In the genomic region with DNA sequence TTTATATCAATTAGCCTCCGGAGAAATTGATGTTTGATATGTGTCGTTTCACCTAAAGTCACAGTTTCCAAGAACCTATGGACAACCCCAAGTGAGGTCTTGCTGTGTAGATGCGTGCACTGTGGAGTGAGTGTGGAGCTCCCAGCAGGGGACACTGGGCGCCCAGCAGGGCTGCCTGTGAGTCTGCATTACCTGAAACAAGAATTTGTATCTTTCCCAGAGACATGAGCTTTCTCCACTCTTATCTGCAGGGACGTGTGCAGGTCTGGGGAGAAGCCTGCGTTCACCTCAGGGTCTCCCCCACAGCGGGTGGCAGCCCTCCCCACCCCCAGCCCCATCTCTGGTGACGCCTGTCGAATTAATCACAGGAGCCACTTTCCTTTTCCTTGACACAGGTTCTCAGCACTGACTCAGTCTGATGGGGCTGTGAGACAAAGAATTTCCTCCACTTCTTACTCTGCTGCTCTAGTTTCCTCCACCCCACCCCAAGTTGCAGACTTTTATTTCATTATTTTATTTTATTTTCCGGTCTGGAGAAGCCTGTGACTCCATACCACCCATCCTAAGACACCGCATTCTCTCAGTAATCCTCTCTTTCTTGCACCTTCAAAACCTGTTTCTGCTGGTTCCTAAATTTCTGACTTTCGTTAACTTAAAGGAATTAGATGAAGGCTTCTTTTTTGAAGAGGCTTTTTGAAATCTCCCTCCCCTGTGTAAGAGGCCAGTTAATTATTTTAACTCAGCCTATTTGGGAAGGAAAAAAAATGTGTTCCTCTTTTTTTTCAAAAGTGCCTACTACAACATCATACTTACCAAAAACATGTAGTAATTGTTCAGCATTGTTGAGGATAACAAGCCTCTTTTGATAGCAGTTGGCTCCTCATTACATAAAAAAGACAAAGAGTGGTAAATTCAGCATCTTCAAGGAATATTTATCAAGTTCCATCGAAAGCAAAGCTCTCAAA, we compare ENCODE assay signal across 21 cellular contexts. TPM values are rescaled to one million over a fixed set of nuclear protein-coding genes. Genes with fewer than 3 reads are reported as not detected.
DNase-seq lines count a peak whose midpoint lies in the region; ATAC-seq and TF ChIP-seq lines count a peak whose summit lies in the region.
"Had no signal": no experiment of that assay in that cellular context is flagged by ENCODE, and none has a peak within 500 bp of the region (broad histone marks: within the 10 kb centered on the region; RNA-seq: fewer than 3 reads in every experiment).

No MANE protein-coding gene starts in this region.

- no peak overlapping the region for H2AFZ ChIP-seq in osteoblast (ENCODE audit: low read length)

- no peak overlapping the region for H3K4me3 ChIP-seq in osteoblast (ENCODE audit: insufficient read depth, low read length)
- H3K4me3 ChIP-seq: body of pancreas, colonic mucosa, sigmoid colon, thoracic aorta had no signal

- peak; percentile 44 for DNase-seq in activated T-cell treated with anti-CD3 and anti-CD28 coated beads, Interleukin-2, amount 50 U/mL, for 24 hours
- no peak for DNase-seq in activated T-cell treated with anti-CD3 and anti-CD28 coated beads for 4 hours
- peak; percentile 39 for DNase-seq in HT1080 (ENCODE audit: low read depth)
- DNase-seq in activated T-cell treated with anti-CD3 and anti-CD28 coated beads, Interleukin-2, amount 50 U/mL, for 72 hours = no peak
- peak; percentile 66 for DNase-seq in osteoblast (ENCODE audit: insufficient read length, low spot score, missing footprints)
- DNase-seq in NCI-H2227 (lab: John Stamatoyannopoulos, UW; ENCODE audit: unreplicated experiment) = no peak
- no peak for DNase-seq in COR-L47 (lab: John Stamatoyannopoulos, UW)
- DNase-seq in inferior parietal cortex (ENCODE audit: extremely low spot score) = no peak
- DNase-seq: activated CD8-positive, alpha-beta memory T cell treated with anti-CD3 and anti-CD28 coated beads for 24 hours; activated naive CD4-positive, alpha-beta T cell treated with anti-CD3 and anti-CD28 coated beads, Interleukin-2, amount 10 ng/mL, durations not matched to agents 7 days and 5 days; body of pancreas; colonic mucosa; EL; HFFc6; left ventricle myocardium superior; NCI-H446 treated with DMSO at 0.1 percent for 48 hours; nucleus accumbens had no signal

- H3K9me3 Mint-ChIP-seq in activated T-cell treated with anti-CD3 and anti-CD28 coated beads, Interleukin-2, amount 50 U/mL, for 24 hours = no peaks in the 10 kb centered on the region
- no peaks in the 10 kb centered on the region for H3K9me3 Mint-ChIP-seq in activated T-cell treated with anti-CD3 and anti-CD28 coated beads, Interleukin-2, amount 50 U/mL, for 72 hours
- H3K9me3 Mint-ChIP-seq: activated naive CD4-positive, alpha-beta T cell treated with anti-CD3 and anti-CD28 coated beads, Interleukin-2, amount 10 ng/mL, durations not matched to agents 7 days and 5 days; HFFc6 had no signal

- H3K27me3 Mint-ChIP-seq in activated T-cell treated with anti-CD3 and anti-CD28 coated beads, Interleukin-2, amount 50 U/mL, for 24 hours = peaks cover 25% of the 10 kb centered on the region
- H3K27me3 Mint-ChIP-seq in activated T-cell treated with anti-CD3 and anti-CD28 coated beads, Interleukin-2, amount 50 U/mL, for 72 hours (ENCODE audit: low read depth) = peaks cover 19% of the 10 kb centered on the region

- H3K36me3 Mint-ChIP-seq in activated T-cell treated with anti-CD3 and anti-CD28 coated beads, Interleukin-2, amount 50 U/mL, for 24 hours (ENCODE audit: low read depth) = no peaks in the 10 kb centered on the region
- H3K36me3 Mint-ChIP-seq in activated T-cell treated with anti-CD3 and anti-CD28 coated beads, Interleukin-2, amount 50 U/mL, for 72 hours (ENCODE audit: insufficient read depth in 2 of 2) = no peaks in the 10 kb centered on the region
- H3K36me3 Mint-ChIP-seq: activated naive CD4-positive, alpha-beta T cell treated with anti-CD3 and anti-CD28 coated beads, Interleukin-2, amount 10 ng/mL, durations not matched to agents 7 days and 5 days had no signal

- ATAC-seq in activated T-cell treated with anti-CD3 and anti-CD28 coated beads, Interleukin-2, amount 50 U/mL, for 72 hours (replicated peaks in 1 of 2) = peak; percentile 28 to 38
- ATAC-seq: body of pancreas, left ventricle myocardium superior had no signal

- H3K4me3 Mint-ChIP-seq in activated T-cell treated with anti-CD3 and anti-CD28 coated beads, Interleukin-2, amount 50 U/mL, for 24 hours = no peak overlapping the region
- peak overlapping the region; percentile 4 to 65 for H3K4me3 Mint-ChIP-seq in activated T-cell treated with anti-CD3 and anti-CD28 coated beads, Interleukin-2, amount 50 U/mL, for 72 hours
- H3K4me3 Mint-ChIP-seq: activated naive CD4-positive, alpha-beta T cell treated with anti-CD3 and anti-CD28 coated beads, Interleukin-2, amount 10 ng/mL, durations not matched to agents 7 days and 5 days; HFFc6 had no signal

- H3K36me3 ChIP-seq in osteoblast (ENCODE audit: insufficient read depth, low read length) = no peaks in the 10 kb centered on the region
- H3K36me3 ChIP-seq: colonic mucosa, sigmoid colon, thoracic aorta had no signal

- H3K27ac Mint-ChIP-seq in activated T-cell treated with anti-CD3 and anti-CD28 coated beads, Interleukin-2, amount 50 U/mL, for 24 hours = peak overlapping the region; percentile 28
- peak overlapping the region; percentile 39 for H3K27ac Mint-ChIP-seq in activated T-cell treated with anti-CD3 and anti-CD28 coated beads, Interleukin-2, amount 50 U/mL, for 72 hours
- H3K27ac Mint-ChIP-seq: activated naive CD4-positive, alpha-beta T cell treated with anti-CD3 and anti-CD28 coated beads, Interleukin-2, amount 10 ng/mL, durations not matched to agents 7 days and 5 days; HFFc6 had no signal

- H3K4me1 Mint-ChIP-seq in activated T-cell treated with anti-CD3 and anti-CD28 coated beads, Interleukin-2, amount 50 U/mL, for 24 hours (ENCODE audit: low read depth) = peaks cover 35% of the 10 kb centered on the region
- H3K4me1 Mint-ChIP-seq in activated T-cell treated with anti-CD3 and anti-CD28 coated beads, Interleukin-2, amount 50 U/mL, for 72 hours (ENCODE audit: low read depth) = peaks cover 59% of the 10 kb centered on the region

- H3K27ac ChIP-seq in osteoblast (ENCODE audit: low read depth, low read length) = no peak overlapping the region
- H3K27ac ChIP-seq: body of pancreas, colonic mucosa, epithelial cell of prostate, sigmoid colon, thoracic aorta had no signal

- H3K4me2 ChIP-seq in osteoblast (ENCODE audit: insufficient read depth, low read length) = no peak overlapping the region

- H3K9me3 ChIP-seq in osteoblast (ENCODE audit: low read depth, low read length) = no peaks in the 10 kb centered on the region
- H3K9me3 ChIP-seq: body of pancreas, Caco-2, colonic mucosa, sigmoid colon, thoracic aorta had no signal

- peaks cover 7% of the 10 kb centered on the region for H3K27me3 ChIP-seq in osteoblast (ENCODE audit: insufficient read depth, low read length)
- H3K27me3 ChIP-seq: body of pancreas, colonic mucosa had no signal

- no peaks in the 10 kb centered on the region for H4K20me1 ChIP-seq in osteoblast (ENCODE audit: insufficient read depth, low read length)

- no peaks in the 10 kb centered on the region for H3K79me2 ChIP-seq in osteoblast (ENCODE audit: insufficient read depth, low read length)

- no peak for TF ChIP-seq CTCF in osteoblast (IDR thresholded peaks at IDR 0.05; ENCODE audit: extremely low read depth, low read depth, low read length)

- peaks cover 10% of the 10 kb centered on the region for H3K4me1 ChIP-seq in osteoblast (ENCODE audit: insufficient read depth, low read length)
- H3K4me1 ChIP-seq: Caco-2, colonic mucosa, sigmoid colon had no signal

RNA-seq across cellular contexts. Expression of gene INSIG1, which starts 16.9 kb away (rescaled TPM):
- 149 and 168 TPM in 2 replicates for total RNA-seq in HT1080 (2014; rRNA removed; shearing (Covaris generic))
- 89.3 and 96.8 TPM in 2 replicates for polyA plus RNA-seq in HT1080 (2015; cell fraction: cytosol; rRNA removed)
- polyA plus RNA-seq in HT1080 (2015; cell fraction: nucleus; rRNA removed) = 61.8 and 61.9 TPM in 2 replicates
- 10 to 100 TPM; 36.5 to 46.6 TPM for total RNA-seq in activated T-cell treated with anti-CD3 and anti-CD28 coated beads, Interleukin-2, amount 50 U/mL, for 72 hours
- total RNA-seq in osteoblast = 835 and 847 TPM in 2 replicates

Comparison
In these comparisons a context has a peak if more than half of its experiments do, and no peak if none do; other contexts are left out.
1. DNase-seq: peak in activated T-cell treated with anti-CD3 and anti-CD28 coated beads, Interleukin-2, amount 50 U/mL, for 24 hours (single experiment), HT1080 (single experiment) and osteoblast (single experiment); none in activated T-cell treated with anti-CD3 and anti-CD28 coated beads for 4 hours (single experiment), activated T-cell treated with anti-CD3 and anti-CD28 coated beads, Interleukin-2, amount 50 U/mL, for 72 hours (0 of 2), NCI-H2227 (single experiment), COR-L47 (single experiment) and inferior parietal cortex (single experiment).